In genomic region chr1:38114231-38114630, GRCh38 we compare ENCODE assay signal across 11 cellular contexts.
DNase-seq lines count a peak whose midpoint lies in the region; ATAC-seq, FAIRE-seq and TF ChIP-seq lines count a peak whose summit lies in the region.
"Had no signal": no experiment of that assay in that cellular context is flagged by ENCODE, and none has a peak within 500 bp of the region (broad histone marks: within the 10 kb centered on the region; RNA-seq: fewer than 3 reads in every experiment).

No MANE protein-coding gene starts in this region.

- CTCF ChIA-PET in endothelial cell of umbilical vein (lab: Charles Lee) (interaction anchor here (0.9 to 1.6 kb wide), 4 partner anchors 24 to 43 kb away, joined by 3 to 8 read pairs (median 3); no protein-coding TSS in a partner anchor), PC-3 (lab: Charles Lee) (no interaction called here)

- DNase-seq in LHCN-M2 (ENCODE audit: low read depth), result peak; percentile 4
- peak; percentile 43 for DNase-seq in endothelial cell of umbilical vein (ENCODE audit: low read depth, low spot score)
- DNase-seq in omental fat pad (ENCODE audit: low spot score), result no peak
- no peak for DNase-seq in PC-3
- no peak for DNase-seq in NCI-H2227 treated with DMSO at 0.1 percent for 48 hours (lab: John Stamatoyannopoulos, UW)
- DNase-seq: activated CD8-positive, alpha-beta memory T cell treated with anti-CD3 and anti-CD28 coated beads, Interleukin-2, amount 10 ng/mL, durations not matched to agents 7 days and 5 days; kidney; upper lobe of left lung had no signal

- TF ChIP-seq CTCF in endothelial cell of umbilical vein (IDR thresholded peaks at IDR 0.05; ENCODE audit: extremely low read depth in 1 of 2, insufficient read depth in 1 of 2, low read depth in 1 of 2, low read length in 2 of 2) (no peak), omental fat pad (IDR thresholded peaks at IDR 0.05) (no peak), PC-3 (conservative IDR thresholded peaks at IDR 0.05; ENCODE audit: low read depth, low read length) (no peak)

- no peaks in the 10 kb centered on the region for H3K36me3 ChIP-seq in BLaER1
- H3K36me3 ChIP-seq in endothelial cell of umbilical vein (ENCODE audit: control insufficient read depth in 2 of 2, extremely low read depth in 1 of 2, insufficient read depth in 2 of 2, low read length in 2 of 2), result no peaks in the 10 kb centered on the region
- H3K36me3 ChIP-seq in PC-3 (ENCODE audit: low read depth, low read length), result no peaks in the 10 kb centered on the region
- H3K36me3 ChIP-seq: upper lobe of left lung had no signal

- dilution Hi-C loops in endothelial cell of umbilical vein (cut with MboI; ENCODE audit: extremely low pct_ligation_motif_present, low sequenced_read_pairs), result no loop called here

- H3K4me3 ChIP-seq in BLaER1 (no peak overlapping the region), endothelial cell of umbilical vein (replicated peaks in 1 of 3; ENCODE audit: insufficient read depth in 1 of 3, low read depth in 1 of 3, low read length in 3 of 3) (no peak overlapping the region), PC-3 (ENCODE audit: low read length) (no peak overlapping the region)
- H3K4me3 ChIP-seq: upper lobe of left lung had no signal

- H3K9me2 ChIP-seq in PC-3 (replicated peaks; ENCODE audit: low read length), result no peaks in the 10 kb centered on the region

- H3K9ac ChIP-seq in BLaER1 (no peak overlapping the region), endothelial cell of umbilical vein (replicated peaks; ENCODE audit: extremely low read depth, insufficient read depth, low read length) (no peak overlapping the region), PC-3 (ENCODE audit: low read length) (no peak overlapping the region)

- no peaks in the 10 kb centered on the region for H3K9me1 ChIP-seq in endothelial cell of umbilical vein (replicated peaks; ENCODE audit: control insufficient read depth, extremely low read depth, insufficient read depth, low read length)

- H3K9me3 ChIP-seq in BLaER1 (peaks cover 9% of the 10 kb centered on the region; the same call in 1 of the 2 replicates), endothelial cell of umbilical vein (replicated peaks; ENCODE audit: control insufficient read depth, insufficient read depth, low read length) (no peaks in the 10 kb centered on the region), PC-3 (ENCODE audit: low read length) (no peaks in the 10 kb centered on the region)
- H3K9me3 ChIP-seq: upper lobe of left lung had no signal

- POLR2A ChIA-PET in endothelial cell of umbilical vein (lab: Charles Lee) (no interaction called here), PC-3 (lab: Charles Lee; ENCODE audit: unreplicated experiment) (no interaction called here)

- BruUV-seq in endothelial cell of umbilical vein (replicated peaks; lab: Mats Ljungman, UMichigan), result no TSS peak
- BruUV-seq in PC-3 (replicated peaks; lab: Mats Ljungman, UMichigan), result no TSS peak

- no peaks in the 10 kb centered on the region for H3K79me2 ChIP-seq in endothelial cell of umbilical vein (ENCODE audit: control insufficient read depth, insufficient read depth, low read length)
- no peaks in the 10 kb centered on the region for H3K79me2 ChIP-seq in PC-3 (ENCODE audit: low read length)

- H3F3A ChIP-seq in PC-3 (ENCODE audit: low read length, unreplicated experiment), result no peaks in the 10 kb centered on the region

- no peaks in the 10 kb centered on the region for H4K20me1 ChIP-seq in BLaER1
- no peaks in the 10 kb centered on the region for H4K20me1 ChIP-seq in endothelial cell of umbilical vein (replicated peaks; ENCODE audit: control insufficient read depth, extremely low read depth, insufficient read depth, low read length)
- no peaks in the 10 kb centered on the region for H4K20me1 ChIP-seq in PC-3 (ENCODE audit: low read length)

- peak overlapping the region; percentile 28 for H2AFZ ChIP-seq in endothelial cell of umbilical vein (ENCODE audit: low read depth, low read length)
- no peak overlapping the region for H2AFZ ChIP-seq in PC-3 (ENCODE audit: low read length)

- TF ChIP-seq POLR2A in endothelial cell of umbilical vein (IDR thresholded peaks at IDR 0.05; ENCODE audit: low read depth, low read length), result no peak

- H3K27me3 ChIP-seq in BLaER1 (no peaks in the 10 kb centered on the region), endothelial cell of umbilical vein (ENCODE audit: control insufficient read depth in 2 of 2, insufficient read depth in 2 of 2, low read length in 2 of 2) (peaks cover 0 to 4% of the 10 kb centered on the region in 2 experiments), PC-3 (ENCODE audit: low read length) (peaks cover 13% of the 10 kb centered on the region; the same call in 1 of the 2 replicates)
- H3K27me3 ChIP-seq: upper lobe of left lung had no signal

- H3K4me2 ChIP-seq in BLaER1, result peak overlapping the region; percentile 69
- no peak overlapping the region for H3K4me2 ChIP-seq in endothelial cell of umbilical vein (ENCODE audit: insufficient read depth, low read length)
- H3K4me2 ChIP-seq in PC-3 (ENCODE audit: low read length), result no peak overlapping the region

- peak; percentile 80 for FAIRE-seq in endothelial cell of umbilical vein (lab: Jason Lieb, UNC)
- FAIRE-seq: kidney had no signal

- peaks cover 38% of the 10 kb centered on the region for H3K4me1 ChIP-seq in BLaER1
- H3K4me1 ChIP-seq in endothelial cell of umbilical vein (ENCODE audit: control insufficient read depth, extremely low read depth, insufficient read depth, low read length), result peaks cover 11% of the 10 kb centered on the region
- H3K4me1 ChIP-seq in PC-3 (ENCODE audit: insufficient read depth, low read length), result no peaks in the 10 kb centered on the region

- intact Hi-C loops in endothelial cell of umbilical vein (cut with micrococcal nuclease), result loop anchor here (10.0 kb wide), 1 partner anchor 721 kb away; no protein-coding TSS in a partner anchor
- intact Hi-C loops in PC-3 (cut with micrococcal nuclease), result no loop called here

- ATAC-seq in omental fat pad (ENCODE audit: low FRiP score) (peak; percentile 47), PC-3 (no peak), GM18519 (IDR thresholded peaks at IDR 0.05; ENCODE audit: low FRiP score, unreplicated experiment) (no peak), HG03571 (IDR thresholded peaks at IDR 0.05; ENCODE audit: unreplicated experiment) (no peak)
- ATAC-seq: activated CD8-positive, alpha-beta memory T cell treated with anti-CD3 and anti-CD28 coated beads, Interleukin-2, amount 10 ng/mL, durations not matched to agents 7 days and 5 days had no signal

- H3K27ac ChIP-seq in BLaER1 (no peak overlapping the region), endothelial cell of umbilical vein (ENCODE audit: insufficient read depth, low read depth, low read length) (no peak overlapping the region), PC-3 (ENCODE audit: low read length) (no peak overlapping the region)

TF ChIP-seq in endothelial cell of umbilical vein, 7 proteins besides CTCF, POLR2A, EP300 and RAD21:
- TF ChIP-seq EZH2 (IDR thresholded peaks at IDR 0.05; ENCODE audit: borderline replicate concordance, low read depth, low read length, severe bottlenecking) (no peak), MAX (IDR thresholded peaks at IDR 0.05; ENCODE audit: insufficient read depth, insufficient read length) (no peak), FOS (IDR thresholded peaks at IDR 0.05; ENCODE audit: borderline replicate concordance, insufficient read depth, low read length) (no peak), POLR2AphosphoS5 (IDR thresholded peaks at IDR 0.05; ENCODE audit: insufficient read depth, low read depth, low read length) (no peak), MYC (IDR thresholded peaks at IDR 0.05; ENCODE audit: low read depth, low read length) (no peak), GATA2 (IDR thresholded peaks at IDR 0.05; ENCODE audit: insufficient read depth, insufficient read length, low read depth, low read length) (no peak), JUN (IDR thresholded peaks at IDR 0.05; ENCODE audit: borderline replicate concordance, insufficient read depth, insufficient read length, low read depth) (no peak)

Comparison
In these comparisons a context has a peak if more than half of its experiments do, and no peak if none do; other contexts are left out.
1. DNase-seq: peak in LHCN-M2 (single experiment) and endothelial cell of umbilical vein (single experiment); none in omental fat pad (single experiment), PC-3 (single experiment) and NCI-H2227 treated with DMSO at 0.1 percent for 48 hours (single experiment).